8 cellular contexts compared by ENCODE assay signal in the genomic region with DNA sequence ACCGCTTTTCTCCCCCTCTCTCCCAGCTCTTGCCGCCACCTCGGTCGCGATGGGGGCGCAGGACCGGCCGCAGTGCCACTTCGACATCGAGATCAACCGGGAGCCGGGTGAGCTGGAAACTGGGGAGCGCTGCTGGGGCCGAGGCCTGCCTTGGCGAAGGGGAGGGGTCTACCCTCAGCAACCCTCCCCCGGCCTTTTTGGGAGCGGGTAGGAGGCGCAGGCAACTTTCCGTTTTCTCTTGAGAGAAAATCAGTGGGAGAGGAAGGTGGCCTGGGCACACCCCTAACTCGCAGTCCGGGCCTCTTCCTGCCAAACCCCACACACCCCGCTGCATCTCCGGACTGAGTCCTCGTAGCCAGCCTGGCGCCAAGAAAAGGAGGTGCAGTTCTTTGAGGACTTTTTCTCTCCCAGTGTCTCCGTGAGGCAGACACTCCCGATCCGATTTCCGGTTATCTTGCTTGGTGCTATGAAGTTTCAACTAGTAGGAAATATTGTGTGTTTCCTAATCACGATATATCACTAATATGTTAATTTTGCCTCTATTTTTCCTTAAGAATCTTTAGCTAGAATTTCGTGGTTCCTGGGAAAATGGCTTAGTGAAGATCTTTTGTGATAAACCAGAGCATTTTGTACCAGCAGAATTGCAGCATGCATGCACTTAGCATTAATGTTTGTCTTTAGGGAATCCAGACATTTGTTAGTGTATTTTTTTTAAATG. TPM values are rescaled to one million over a fixed set of nuclear protein-coding genes. Genes with fewer than 3 reads are reported as not detected.
DNase-seq lines count a peak whose midpoint lies in the region; ATAC-seq and TF ChIP-seq lines count a peak whose summit lies in the region.

No MANE protein-coding gene starts in this region.

- 0% methylated on average over 5 to 19 of the region's 31 CpGs for WGBS in transverse colon (ENCODE audit: low coverage in 1 of 2), 2 donors

- H4K20me1 ChIP-seq in neural cell (ENCODE audit: insufficient read depth), result no peaks in the 10 kb centered on the region

- H3K27me3 ChIP-seq in neural cell (ENCODE audit: insufficient read depth, low read depth, low read length) (no peaks in the 10 kb centered on the region), transverse colon (no peaks in the 10 kb centered on the region)

- H3K9me2 ChIP-seq in neural cell (ENCODE audit: insufficient read depth, low read length), result no peaks in the 10 kb centered on the region

- H3K9ac ChIP-seq in neural cell (ENCODE audit: low read length), result peak overlapping the region; percentile 90

- no peaks in the 10 kb centered on the region for H3K9me3 ChIP-seq in neural cell (ENCODE audit: low read length)
- H3K9me3 ChIP-seq in transverse colon, result peaks cover 0 to 4% of the 10 kb centered on the region in 2 donors

- H3F3A ChIP-seq in neural cell (ENCODE audit: insufficient read depth, low read length, poor library complexity, severe bottlenecking), result peaks cover 3% of the 10 kb centered on the region

- H3K27ac ChIP-seq in neural cell (ENCODE audit: low read length) (peak overlapping the region; percentile 86), transverse colon (peak overlapping the region; percentile 92 to 99 (median 98))

- peaks cover 9 to 35% (median 19%) of the 10 kb centered on the region in 4 donors for H3K4me1 ChIP-seq in transverse colon

- TF ChIP-seq POLR2A in transverse colon (IDR thresholded peaks at IDR 0.05), result no peak

- DNase-seq in ACHN (peak; percentile 77), NCI-H69 (lab: John Stamatoyannopoulos, UW) (peak; percentile 68), fibroblast of villous mesenchyme (ENCODE audit: low read depth) (peak; percentile 76), transverse colon (peak; percentile 72)
- peak; percentile 60 for DNase-seq in activated T-helper 1 cell treated with anti-CD3 and anti-CD28 coated beads, Interleukin-12 subunit alpha, Interleukin-12 subunit beta, Interleukin-2, Interleukin-4 antibody, amounts not matched to agents 30 ng/mL and 10 ng/mL and 1 ng/mL, durations not matched to agents 14 hours and 24 hours and 36 hours (ENCODE audit: low spot score)

- H3K4me1 Mint-ChIP-seq in activated T-helper 1 cell treated with anti-CD3 and anti-CD28 coated beads, Interleukin-12 subunit alpha, Interleukin-12 subunit beta, Interleukin-2, Interleukin-4 antibody, amounts not matched to agents 30 ng/mL and 10 ng/mL and 1 ng/mL, durations not matched to agents 14 hours and 24 hours and 36 hours (ENCODE audit: low read depth), result peaks cover 48% of the 10 kb centered on the region

- in situ Hi-C loops in ACHN (cut with HindIII; ENCODE audit: low pct_ligation_motif_present, low pct_unique_long_range_greater_than_20kb, low sequenced_read_pairs), result no loop called here
- in situ Hi-C loops in transverse colon (cut with MboI; ENCODE audit: low pct_ligation_motif_present in 1 of 4, low pct_unique_long_range_greater_than_20kb in 1 of 4, low sequenced_read_pairs in 3 of 4), result no loop called here

- ATAC-seq in HG02884 (IDR thresholded peaks at IDR 0.05; ENCODE audit: unreplicated experiment), result peak; percentile 18

- intact Hi-C loops in activated T-helper 1 cell treated with anti-CD3 and anti-CD28 coated beads, Interleukin-12 subunit alpha, Interleukin-12 subunit beta, Interleukin-2, Interleukin-4 antibody, amounts not matched to agents 30 ng/mL and 10 ng/mL and 1 ng/mL, durations not matched to agents 14 hours and 24 hours and 36 hours (cut with micrococcal nuclease), result loop anchor here (1.0 to 2.0 kb wide), 9 partner anchors 11 to 639 kb away; a partner anchor contains a TSS
- intact Hi-C loops in transverse colon (cut with DNase I; ENCODE audit: low total_unique reads), result no loop called here

- no peaks in the 10 kb centered on the region for H3K36me3 ChIP-seq in neural cell (ENCODE audit: insufficient read depth, low read length)
- peaks cover 0 to 6% (median 2%) of the 10 kb centered on the region in 4 donors for H3K36me3 ChIP-seq in transverse colon

- TF ChIP-seq EP300 in neural cell (conservative IDR thresholded peaks at IDR 0.05; ENCODE audit: poor library complexity, severe bottlenecking), result no peak
- no peak for TF ChIP-seq EP300 in transverse colon (IDR thresholded peaks at IDR 0.05; ENCODE audit: low read depth)

- peak overlapping the region; percentile 49 for H2AFZ ChIP-seq in neural cell (ENCODE audit: low read depth, low read length)

- peaks cover 25% of the 10 kb centered on the region for H3K36me3 Mint-ChIP-seq in activated T-helper 1 cell treated with anti-CD3 and anti-CD28 coated beads, Interleukin-12 subunit alpha, Interleukin-12 subunit beta, Interleukin-2, Interleukin-4 antibody, amounts not matched to agents 30 ng/mL and 10 ng/mL and 1 ng/mL, durations not matched to agents 14 hours and 24 hours and 36 hours (ENCODE audit: low read depth)

- no peaks in the 10 kb centered on the region for H3K9me3 Mint-ChIP-seq in activated T-helper 1 cell treated with anti-CD3 and anti-CD28 coated beads, Interleukin-12 subunit alpha, Interleukin-12 subunit beta, Interleukin-2, Interleukin-4 antibody, amounts not matched to agents 30 ng/mL and 10 ng/mL and 1 ng/mL, durations not matched to agents 14 hours and 24 hours and 36 hours

- H3K27ac Mint-ChIP-seq in activated T-helper 1 cell treated with anti-CD3 and anti-CD28 coated beads, Interleukin-12 subunit alpha, Interleukin-12 subunit beta, Interleukin-2, Interleukin-4 antibody, amounts not matched to agents 30 ng/mL and 10 ng/mL and 1 ng/mL, durations not matched to agents 14 hours and 24 hours and 36 hours, result peak overlapping the region; percentile 89

- TF ChIP-seq CTCF in GM12874 (IDR thresholded peaks at IDR 0.05; ENCODE audit: insufficient read depth, low read depth, low read length) (0 out of 2 replicates have a peak, but pooled peaks have one; percentile 6), fibroblast of villous mesenchyme (IDR thresholded peaks at IDR 0.05; ENCODE audit: insufficient read depth, low read depth, low read length) (peak; percentile 26), neural cell (IDR thresholded peaks at IDR 0.05; ENCODE audit: poor library complexity, severe bottlenecking) (peak; percentile 28), transverse colon (IDR thresholded peaks at IDR 0.05) (peak in 4 of 5 experiments; percentile 19 to 56 (median 40))

- TF ChIP-seq RAD21 in neural cell (conservative IDR thresholded peaks at IDR 0.05), result no peak

- H3K4me3 Mint-ChIP-seq in activated T-helper 1 cell treated with anti-CD3 and anti-CD28 coated beads, Interleukin-12 subunit alpha, Interleukin-12 subunit beta, Interleukin-2, Interleukin-4 antibody, amounts not matched to agents 30 ng/mL and 10 ng/mL and 1 ng/mL, durations not matched to agents 14 hours and 24 hours and 36 hours, result peak overlapping the region; percentile 91

- H3K4me3 ChIP-seq in fibroblast of villous mesenchyme (ENCODE audit: low read depth, low read length), result peak overlapping the region; percentile 90
- H3K4me3 ChIP-seq in neural cell (ENCODE audit: low read length), result peak overlapping the region; percentile 70
- H3K4me3 ChIP-seq in transverse colon, result peak overlapping the region; percentile 73 to 94 (median 86)

- peaks cover 51% of the 10 kb centered on the region for H3K79me2 ChIP-seq in neural cell (replicated peaks; ENCODE audit: insufficient read depth, low read length)

- no peaks in the 10 kb centered on the region for H3K27me3 Mint-ChIP-seq in activated T-helper 1 cell treated with anti-CD3 and anti-CD28 coated beads, Interleukin-12 subunit alpha, Interleukin-12 subunit beta, Interleukin-2, Interleukin-4 antibody, amounts not matched to agents 30 ng/mL and 10 ng/mL and 1 ng/mL, durations not matched to agents 14 hours and 24 hours and 36 hours (ENCODE audit: insufficient read depth)

- H3K4me2 ChIP-seq in neural cell (ENCODE audit: low read length), result peak overlapping the region; percentile 37

RNA-seq across cellular contexts. Expression of a gene that starts 0.6 kb away (rescaled TPM):
- total RNA-seq in activated T-helper 1 cell treated with anti-CD3 and anti-CD28 coated beads, Interleukin-12 subunit alpha, Interleukin-12 subunit beta, Interleukin-2, Interleukin-4 antibody, amounts not matched to agents 30 ng/mL and 10 ng/mL and 1 ng/mL, durations not matched to agents 14 hours and 24 hours and 36 hours, result 76.9 and 79.7 TPM in 2 replicates
- total RNA-seq in fibroblast of villous mesenchyme, result 69.6 and 82.9 TPM in 2 replicates
- 227 and 242 TPM in 2 replicates for polyA plus RNA-seq in neural cell
- polyA minus RNA-seq in neural cell, result 347 and 399 TPM in 2 replicates
- 100 to 1,000 TPM in 3 of 4 donors, 10 to 100 TPM in 1; 96.3 to 172 (median 133) TPM for total RNA-seq in transverse colon

RNA-seq across cellular contexts. Expression of a gene that starts 10.5 kb away (rescaled TPM):
- 66.3 and 67.5 TPM in 2 replicates for total RNA-seq in activated T-helper 1 cell treated with anti-CD3 and anti-CD28 coated beads, Interleukin-12 subunit alpha, Interleukin-12 subunit beta, Interleukin-2, Interleukin-4 antibody, amounts not matched to agents 30 ng/mL and 10 ng/mL and 1 ng/mL, durations not matched to agents 14 hours and 24 hours and 36 hours
- total RNA-seq in fibroblast of villous mesenchyme (10.3 and 24.6 TPM in 2 replicates), transverse colon (10 to 100 TPM in 3 of 4 donors, 1 to 10 TPM in 1; 3.4 to 23.9 (median 15.8) TPM)
- polyA plus RNA-seq in neural cell, result 72.2 and 72.9 TPM in 2 replicates
- polyA minus RNA-seq in neural cell, result 32.8 and 33.1 TPM in 2 replicates

RNA-seq across cellular contexts. Expression of a gene that starts 19.4 kb away (rescaled TPM):
- total RNA-seq in activated T-helper 1 cell treated with anti-CD3 and anti-CD28 coated beads, Interleukin-12 subunit alpha, Interleukin-12 subunit beta, Interleukin-2, Interleukin-4 antibody, amounts not matched to agents 30 ng/mL and 10 ng/mL and 1 ng/mL, durations not matched to agents 14 hours and 24 hours and 36 hours, result 37.5 and 38.3 TPM in 2 replicates
- total RNA-seq in fibroblast of villous mesenchyme (69.3 and 78.6 TPM in 2 replicates), transverse colon (10 to 100 TPM; 22.7 to 66.3 (median 32.1) TPM)
- polyA plus RNA-seq in neural cell, result 82.4 and 93.6 TPM in 2 replicates
- polyA minus RNA-seq in neural cell, result 77.2 and 78.9 TPM in 2 replicates

RNA-seq across cellular contexts. Expression of a gene that starts 52.4 kb away (rescaled TPM):
- 1.4 and 1.8 TPM in 2 replicates for total RNA-seq in activated T-helper 1 cell treated with anti-CD3 and anti-CD28 coated beads, Interleukin-12 subunit alpha, Interleukin-12 subunit beta, Interleukin-2, Interleukin-4 antibody, amounts not matched to agents 30 ng/mL and 10 ng/mL and 1 ng/mL, durations not matched to agents 14 hours and 24 hours and 36 hours
- total RNA-seq in fibroblast of villous mesenchyme, result 25.4 and 25.9 TPM in 2 replicates
- polyA plus RNA-seq in neural cell, result 4.8 and 5.1 TPM in 2 replicates
- polyA minus RNA-seq in neural cell, result 6.6 and 9.5 TPM in 2 replicates
- total RNA-seq in transverse colon, result 10 to 100 TPM in 3 of 4 donors, 1 to 10 TPM in 1; 10.0 to 44.1 (median 19.7) TPM

Comparison
In these comparisons a context has a peak if more than half of its experiments do, and no peak if none do; other contexts are left out.
1. Peak in every context shown above with its lines: DNase-seq, ATAC-seq, H3K4me3 ChIP-seq and H3K27ac ChIP-seq.